Comparison of ENCODE assay signal across 23 cellular contexts in genomic region chr9:128047231-128047630, GRCh38.
"Had no signal": no experiment of that assay in that cellular context is flagged by ENCODE, and none has a peak within 500 bp of the region (broad histone marks: within the 10 kb centered on the region; RNA-seq: fewer than 3 reads in every experiment).

No MANE protein-coding gene starts in this region.

- DNase-seq: cerebellar nuclear complex; colonic mucosa; cortex of kidney; effector memory CD4-positive, alpha-beta T cell; erythroblast; foreskin melanocyte; gastrocnemius medialis; glutamatergic neuron; head of caudate nucleus; heart right ventricle; hippocampal formation; left cardiac atrium; left lung; left ventricle myocardium superior; lower lobe of right lung; mesenchymal stem cell; midbrain had no signal

- H3K4me3 ChIP-seq: colonic mucosa, gastrocnemius medialis, heart right ventricle, left lung, lower lobe of right lung had no signal

- H3K4me3 Mint-ChIP-seq: central memory CD8-positive, alpha-beta T cell; dendritic cell treated with granulocyte-macrophage colony-stimulating factor and Interleukin-4, amounts not matched to agents 40 ng/mL and 50 ng/mL, for 4 days had no signal

- FAIRE-seq: islet of Langerhans, keratinocyte had no signal

- H3K27me3 ChIP-seq: colonic mucosa, gastrocnemius medialis, heart right ventricle, left lung had no signal

- H3K4me1 ChIP-seq: colonic mucosa, heart right ventricle, left lung, lower lobe of right lung had no signal

- H3K9me3 Mint-ChIP-seq: central memory CD8-positive, alpha-beta T cell; dendritic cell treated with granulocyte-macrophage colony-stimulating factor and Interleukin-4, amounts not matched to agents 40 ng/mL and 50 ng/mL, for 4 days had no signal

- H3K27me3 Mint-ChIP-seq: central memory CD8-positive, alpha-beta T cell had no signal

- H3K4me1 Mint-ChIP-seq: central memory CD8-positive, alpha-beta T cell had no signal

- ATAC-seq: esophagus mucosa, gastrocnemius medialis, heart right ventricle, left cardiac atrium, left lung, left ventricle myocardium superior, lower lobe of right lung had no signal

- H3K36me3 ChIP-seq: colonic mucosa, gastrocnemius medialis, heart right ventricle, left lung, lower lobe of right lung had no signal

- H3K27ac Mint-ChIP-seq: dendritic cell treated with granulocyte-macrophage colony-stimulating factor and Interleukin-4, amounts not matched to agents 40 ng/mL and 50 ng/mL, for 4 days had no signal

- H3K9me3 ChIP-seq: colonic mucosa, gastrocnemius medialis, heart right ventricle, left lung, lower lobe of right lung had no signal

- H3K27ac ChIP-seq: colonic mucosa, epithelial cell of prostate, gastrocnemius medialis, heart right ventricle, left lung, lower lobe of right lung had no signal
